ENCODE assay signal across 7 cellular contexts in the genomic region with DNA sequence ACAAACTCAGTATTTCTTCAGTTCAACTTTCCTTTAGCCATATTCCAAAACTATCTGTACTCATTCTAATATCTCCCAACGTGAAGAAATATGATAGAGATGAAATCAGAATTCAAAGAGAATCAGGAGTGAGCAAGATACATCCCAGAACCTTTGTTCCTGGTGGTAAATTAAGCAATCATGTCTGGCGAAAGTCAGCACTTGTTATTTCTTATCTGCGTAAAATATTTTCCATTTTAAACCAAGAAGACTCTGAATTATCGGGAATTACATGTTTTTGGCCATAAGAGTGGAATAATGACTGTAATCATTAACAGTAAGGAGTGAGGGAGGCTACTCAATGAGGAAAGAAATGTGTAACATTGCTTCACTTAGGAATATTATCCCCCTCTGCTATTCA.
"Had no signal": no experiment of that assay in that cellular context is flagged by ENCODE, and none has a peak within 500 bp of the region (broad histone marks: within the 10 kb centered on the region; RNA-seq: fewer than 3 reads in every experiment).

No MANE protein-coding gene starts in this region.

- H3K4me3 Mint-ChIP-seq: IgD-negative memory B cell had no signal

- DNase-seq: IMR-90, KBM-7 had no signal

- H3K4me3 ChIP-seq: K562 had no signal

- ATAC-seq: HepG2, K562 had no signal

- H3K27ac ChIP-seq: HL-60 had no signal

- H3K27ac Mint-ChIP-seq: IgD-negative memory B cell had no signal

- H3K4me1 Mint-ChIP-seq: IgD-negative memory B cell had no signal

- FAIRE-seq: HepG2, HTR-8/SVneo, K562 had no signal
